ENCODE assay signal across 16 cellular contexts in the genomic region with DNA sequence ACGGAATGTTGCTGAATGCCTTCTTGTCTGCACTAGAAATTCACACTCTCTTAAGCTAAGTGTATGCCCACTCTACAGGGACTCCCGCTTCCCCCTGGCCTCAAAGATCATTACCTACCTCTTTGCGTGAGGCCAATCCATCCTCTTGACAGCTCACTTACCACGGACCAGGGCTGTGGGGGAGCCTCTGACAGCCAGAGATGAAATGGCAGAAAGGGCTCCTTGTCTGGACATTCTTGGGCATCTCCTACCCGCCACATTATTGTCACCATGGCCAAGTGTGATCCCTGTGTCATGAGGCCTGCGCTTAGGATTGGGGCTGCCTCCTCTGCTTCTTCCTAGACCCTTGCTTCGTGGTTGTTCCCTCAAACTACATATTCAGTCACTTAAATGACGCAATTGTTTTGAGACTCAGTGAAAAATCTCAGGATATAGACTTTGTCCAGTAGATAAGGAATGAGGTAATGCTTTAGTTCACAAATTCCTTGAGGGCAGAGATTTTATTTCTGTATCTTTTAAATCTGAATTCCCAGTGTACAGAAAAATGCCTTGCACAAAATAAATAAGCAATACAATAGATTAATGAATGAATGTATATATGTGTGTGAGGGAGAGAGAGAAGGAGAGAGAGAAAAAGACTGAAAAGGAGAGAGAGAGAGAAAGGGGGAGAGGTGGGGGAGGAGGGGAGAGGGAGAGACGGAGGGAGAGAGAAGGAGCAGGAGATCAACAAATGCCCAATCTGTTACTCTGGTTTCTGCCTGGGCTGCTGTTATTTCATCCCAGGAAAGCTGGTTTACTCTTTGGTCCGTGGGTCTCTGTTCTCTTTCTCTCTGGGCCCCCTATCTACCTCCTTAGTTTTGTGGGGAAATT.
A peak's percentile ranks its signal among the peaks of the same experiment; 100 is the strongest.
DNase-seq lines count a peak whose midpoint lies in the region; ATAC-seq and TF ChIP-seq lines count a peak whose summit lies in the region.
"Had no signal": no experiment of that assay in that cellular context is flagged by ENCODE, and none has a peak within 500 bp of the region (broad histone marks: within the 10 kb centered on the region; RNA-seq: fewer than 3 reads in every experiment).

No MANE protein-coding gene starts in this region.

- no peak overlapping the region for H3K4me3 ChIP-seq in SK-N-SH (ENCODE audit: low read depth in 2 of 2, low read length in 1 of 2)
- no peak overlapping the region for H3K4me3 ChIP-seq in spleen
- H3K4me3 ChIP-seq: BLaER1 had no signal

- no peaks in the 10 kb centered on the region for H3K79me2 ChIP-seq in SK-N-SH (ENCODE audit: insufficient read depth)

- WGBS in SK-N-SH (ENCODE audit: low lambda C conversion rate): 61% methylated on average over 10 of the region's 10 CpGs
- WGBS in spleen, 5 donors: 75 to 84% (median 82%) methylated on average over 10 of the region's 10 CpGs

- H3K27me3 ChIP-seq in SK-N-SH (ENCODE audit: insufficient read depth): no peaks in the 10 kb centered on the region
- no peaks in the 10 kb centered on the region for H3K27me3 ChIP-seq in spleen (replicated peaks in 1 of 7)
- H3K27me3 ChIP-seq: BLaER1 had no signal

- H3K27me3 Mint-ChIP-seq in chondrocyte (ENCODE audit: low read depth): no peaks in the 10 kb centered on the region
- peaks cover 45% of the 10 kb centered on the region for H3K27me3 Mint-ChIP-seq in mesothelial cell of epicardium (ENCODE audit: low read depth)
- H3K27me3 Mint-ChIP-seq in stimulated activated naive CD8-positive, alpha-beta T cell treated with anti-CD3 and anti-CD28 coated beads, Interleukin-15, amount 100 ng/mL, for 72 hours: no peaks in the 10 kb centered on the region

- H3K9ac ChIP-seq in SK-N-SH: no peak overlapping the region
- H3K9ac ChIP-seq: BLaER1 had no signal

- H3K36me3 ChIP-seq in SK-N-SH (replicated peaks in 1 of 2; ENCODE audit: control insufficient read depth in 1 of 2, insufficient read depth in 2 of 2, low read length in 1 of 2) (no peaks in the 10 kb centered on the region), spleen (no peaks in the 10 kb centered on the region)
- H3K36me3 ChIP-seq: BLaER1 had no signal

- H3K4me3 Mint-ChIP-seq in chondrocyte (ENCODE audit: unreplicated experiment) (no peak overlapping the region), mesothelial cell of epicardium (no peak overlapping the region)
- H3K4me3 Mint-ChIP-seq in stimulated activated naive CD8-positive, alpha-beta T cell treated with anti-CD3 and anti-CD28 coated beads, Interleukin-15, amount 100 ng/mL, for 72 hours: no peak overlapping the region

- no peak overlapping the region for H2AFZ ChIP-seq in SK-N-SH (ENCODE audit: low read depth)

- H4K20me1 ChIP-seq in SK-N-SH (ENCODE audit: insufficient read depth): no peaks in the 10 kb centered on the region
- H4K20me1 ChIP-seq: BLaER1 had no signal

- no peak for TF ChIP-seq RAD21 in SK-N-SH (IDR thresholded peaks at IDR 0.05; ENCODE audit: low read length)

- intact Hi-C loops in spleen (cut with DNase I; ENCODE audit: low total_unique reads): no loop called here

- peaks cover 0 to 49% of the 10 kb centered on the region in 2 experiments; a peak in 2 of 4 replicates for H3K4me1 ChIP-seq in SK-N-SH (ENCODE audit: control insufficient read depth in 1 of 2, insufficient read depth in 2 of 2, low read depth in 1 of 2, low read length in 1 of 2)
- peaks cover 0 to 14% (median 0%) of the 10 kb centered on the region in 6 donors for H3K4me1 ChIP-seq in spleen

- peaks cover 5% of the 10 kb centered on the region for H3K9me3 Mint-ChIP-seq in chondrocyte (ENCODE audit: low read depth)
- H3K9me3 Mint-ChIP-seq in mesothelial cell of epicardium: peaks cover 5% of the 10 kb centered on the region
- peaks cover 10 to 19% of the 10 kb centered on the region in 2 donors for H3K9me3 Mint-ChIP-seq in stimulated activated naive CD8-positive, alpha-beta T cell treated with anti-CD3 and anti-CD28 coated beads, Interleukin-15, amount 100 ng/mL, for 72 hours

- H3K9me2 ChIP-seq in SK-N-SH: no peaks in the 10 kb centered on the region

- H3K36me3 Mint-ChIP-seq in chondrocyte (ENCODE audit: low read depth) (no peaks in the 10 kb centered on the region), mesothelial cell of epicardium (no peaks in the 10 kb centered on the region)

- no peak overlapping the region for H3K27ac ChIP-seq in SK-N-SH (ENCODE audit: low read depth in 2 of 2, low read length in 1 of 2)
- no peak overlapping the region for H3K27ac ChIP-seq in spleen
- H3K27ac ChIP-seq: BLaER1 had no signal

- POLR2A ChIA-PET in SK-N-SH (lab: Yijun Ruan, JAX): no interaction called here

- H3K27ac Mint-ChIP-seq in chondrocyte (ENCODE audit: unreplicated experiment): peak overlapping the region; percentile 84
- peak overlapping the region; percentile 85 for H3K27ac Mint-ChIP-seq in mesothelial cell of epicardium
- no peak overlapping the region for H3K27ac Mint-ChIP-seq in stimulated activated naive CD8-positive, alpha-beta T cell treated with anti-CD3 and anti-CD28 coated beads, Interleukin-15, amount 100 ng/mL, for 72 hours

- no peak for TF ChIP-seq EP300 in SK-N-SH (IDR thresholded peaks at IDR 0.05; ENCODE audit: borderline replicate concordance in 1 of 2, low read depth in 1 of 2, low read length in 1 of 2)

- no peak for ATAC-seq in SK-N-SH treated with all-trans-retinoic acid at 6 μM for 48 hours
- ATAC-seq in GM21381 (IDR thresholded peaks at IDR 0.05; ENCODE audit: unreplicated experiment): no peak
- no peak for ATAC-seq in stimulated activated naive CD8-positive, alpha-beta T cell treated with anti-CD3 and anti-CD28 coated beads, Interleukin-15, amount 100 ng/mL, for 72 hours
- ATAC-seq: Panc1 had no signal

- TF ChIP-seq CTCF in SK-N-SH (IDR thresholded peaks at IDR 0.05) (no peak), chondrocyte (IDR thresholded peaks at IDR 0.05) (no peak), mesothelial cell of epicardium (IDR thresholded peaks at IDR 0.05; ENCODE audit: unreplicated experiment) (no peak), spleen (IDR thresholded peaks at IDR 0.05 in 8 of 11, conservative IDR thresholded peaks at IDR 0.05 in 3 of 11) (no peak)

- TF ChIP-seq POLR2A in spleen (IDR thresholded peaks at IDR 0.05): no peak

- H3K4me1 Mint-ChIP-seq in chondrocyte (ENCODE audit: low read depth) (peaks cover 71% of the 10 kb centered on the region), mesothelial cell of epicardium (peaks cover 19% of the 10 kb centered on the region)
- H3K4me1 Mint-ChIP-seq in stimulated activated naive CD8-positive, alpha-beta T cell treated with anti-CD3 and anti-CD28 coated beads, Interleukin-15, amount 100 ng/mL, for 72 hours: peaks cover 14% of the 10 kb centered on the region

- no peaks in the 10 kb centered on the region for H3K9me3 ChIP-seq in SK-N-SH
- no peaks in the 10 kb centered on the region for H3K9me3 ChIP-seq in spleen

- H3K4me2 ChIP-seq in SK-N-SH: no peak overlapping the region
- H3K4me2 ChIP-seq: BLaER1 had no signal

- no peaks in the 10 kb centered on the region for H3F3A ChIP-seq in SK-N-SH (replicated peaks; ENCODE audit: insufficient read depth)

- CTCF ChIA-PET in SK-N-SH (lab: Yijun Ruan, JAX): interaction anchor here (0.8 to 0.9 kb wide), 2 partner anchors 99 to 160 kb away, joined by 4 read pairs; no protein-coding TSS in a partner anchor

- no peak for DNase-seq in SK-N-SH
- DNase-seq in chondrocyte (ENCODE audit: low spot score): no peak
- no peak for DNase-seq in mesothelial cell of epicardium (ENCODE audit: low spot score in 2 of 2, unreplicated experiment in 2 of 2)
- DNase-seq in spleen: peak; percentile 24
- DNase-seq in stimulated activated naive CD8-positive, alpha-beta T cell treated with anti-CD3 and anti-CD28 coated beads, Interleukin-15, amount 100 ng/mL, for 72 hours: no peak
- no peak for DNase-seq in NCI-H446 treated with DMSO at 0.1 percent for 48 hours (lab: John Stamatoyannopoulos, UW)
- DNase-seq: 8988T, DMS 273 treated with DMSO at 0.1 percent for 48 hours, NCI-H1092, NCI-H146, NCI-H2081, NCI-H510A had no signal

TF ChIP-seq in SK-N-SH treated with all-trans-retinoic acid at 6 μM for 48 hours, 23 proteins besides CTCF, POLR2A, EP300 and RAD21 (continues in another document):
- no peak for TF ChIP-seq ARNTL (CRISPR knock-in tag; IDR thresholded peaks at IDR 0.05; ENCODE audit: borderline replicate concordance, low read depth)
- TF ChIP-seq ZNF8 (CRISPR knock-in tag; IDR thresholded peaks at IDR 0.05): no peak
- TF ChIP-seq CSRNP3 (CRISPR knock-in tag; IDR thresholded peaks at IDR 0.05): no peak
- no peak for TF ChIP-seq TOX (CRISPR knock-in tag; IDR thresholded peaks at IDR 0.05; ENCODE audit: borderline replicate concordance)
- TF ChIP-seq CSDC2 (CRISPR knock-in tag; IDR thresholded peaks at IDR 0.05): no peak

TF ChIP-seq in SK-N-SH, 30 proteins besides CTCF, POLR2A, EP300 and RAD21 (continues in another document):
- TF ChIP-seq ZBTB33 (IDR thresholded peaks at IDR 0.05; ENCODE audit: borderline replicate concordance, low read depth): no peak

Comparison
In these comparisons a context has a peak if more than half of its experiments do, and no peak if none do; other contexts are left out.
1. H3K27ac Mint-ChIP-seq: peak in chondrocyte (single experiment) and mesothelial cell of epicardium (single experiment); none in stimulated activated naive CD8-positive, alpha-beta T cell treated with anti-CD3 and anti-CD28 coated beads, Interleukin-15, amount 100 ng/mL, for 72 hours (0 of 2).